7 cellular contexts compared by ENCODE assay signal in the genomic region with DNA sequence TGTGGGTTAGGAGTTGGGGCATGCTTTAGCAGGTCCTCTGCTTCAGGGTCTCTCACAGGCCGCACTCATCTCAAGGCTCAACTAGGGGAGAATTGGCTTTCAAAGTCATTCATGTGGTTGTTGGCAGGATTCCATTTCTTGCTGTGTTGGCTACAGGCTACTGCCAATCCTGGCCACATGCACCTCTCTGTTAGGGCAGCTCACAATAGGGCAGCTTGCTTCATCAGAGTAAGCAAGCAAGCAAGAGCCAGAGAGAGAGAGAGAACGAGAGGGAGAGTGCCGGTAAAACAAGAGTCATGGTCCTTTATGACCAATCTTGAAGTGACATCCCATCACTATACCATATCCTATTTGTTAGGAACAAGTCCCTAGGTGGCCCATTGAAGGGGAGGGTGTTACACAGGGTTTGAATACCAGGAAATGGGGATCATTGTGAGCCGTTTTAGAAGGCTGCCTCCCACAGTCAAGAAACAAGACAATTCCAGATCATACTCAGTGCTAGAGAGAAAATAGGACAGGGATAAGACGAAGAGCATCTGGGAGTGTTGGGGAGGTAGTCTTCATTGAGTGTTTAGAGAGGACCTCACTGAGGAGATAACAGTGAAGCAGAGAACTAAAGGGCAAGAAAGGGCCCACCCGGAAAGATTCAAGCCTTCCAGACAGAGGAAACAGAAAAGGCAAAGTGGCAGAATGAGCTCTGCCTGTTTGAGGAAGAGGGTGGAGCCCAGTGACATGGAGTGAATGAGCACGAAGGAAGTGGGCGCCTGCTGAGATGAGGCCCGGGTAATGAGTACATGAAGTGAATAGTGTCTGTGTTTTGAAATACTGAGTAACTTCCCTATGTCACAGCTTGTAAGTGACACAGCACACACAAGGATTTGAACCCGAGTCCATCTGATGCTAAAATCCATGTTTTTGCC. TPM values are rescaled to one million over a fixed set of nuclear protein-coding genes. Genes with fewer than 3 reads are reported as not detected.
A peak's percentile ranks its signal among the peaks of the same experiment; 100 is the strongest.
DNase-seq lines count a peak whose midpoint lies in the region; ATAC-seq and TF ChIP-seq lines count a peak whose summit lies in the region.

No MANE protein-coding gene starts in this region.

- peak; percentile 7 for DNase-seq in NCI-H446 treated with DMSO at 0.1 percent for 48 hours (lab: John Stamatoyannopoulos, UW)
- DNase-seq in activated CD8-positive, alpha-beta memory T cell treated with anti-CD3 and anti-CD28 coated beads, Interleukin-2, amount 50 U/mL, for 48 hours: peak; percentile 67
- peak; percentile 10 for DNase-seq in esophagus squamous epithelium (lab: John Stamatoyannopoulos, UW)
- DNase-seq in stimulated activated CD4-positive, alpha-beta T cell treated with anti-CD3 and anti-CD28 coated beads, Interleukin-12 subunit alpha, Interleukin-12 subunit beta, amount 100 ng/mL, for 48 hours (ENCODE audit: low read depth in 2 of 3, low spot score in 1 of 3): peak; percentile 35 to 46 (median 46)
- no peak for DNase-seq in H4 (ENCODE audit: low spot score)
- DNase-seq in GM19240 (ENCODE audit: insufficient read length, low spot score): no peak

- no peaks in the 10 kb centered on the region for H3K36me3 ChIP-seq in esophagus squamous epithelium

- peaks cover 0 to 22% (median 0%) of the 10 kb centered on the region in 3 donors for H3K4me1 ChIP-seq in esophagus squamous epithelium

- intact Hi-C loops in esophagus squamous epithelium (cut with DNase I): no loop called here

- TF ChIP-seq CTCF in esophagus squamous epithelium (IDR thresholded peaks at IDR 0.05): no peak

- TF ChIP-seq POLR2A in esophagus squamous epithelium (IDR thresholded peaks at IDR 0.05): no peak

- peak overlapping the region; percentile 49 to 81 (median 60) for H3K27ac ChIP-seq in esophagus squamous epithelium

- H3K4me3 ChIP-seq in esophagus squamous epithelium: no peak overlapping the region

- 64 to 66% methylated on average over 10 of the region's 10 CpGs for WGBS in esophagus squamous epithelium, 2 donors

- no peaks in the 10 kb centered on the region for H3K9me3 ChIP-seq in esophagus squamous epithelium

- ATAC-seq in GM19035 (IDR thresholded peaks at IDR 0.05; ENCODE audit: unreplicated experiment): no peak

- H3K27me3 ChIP-seq in esophagus squamous epithelium: no peaks in the 10 kb centered on the region

RNA-seq across cellular contexts. Expression of a gene that starts 32.8 kb away (rescaled TPM):
- 10 to 100 TPM in 3 of 4 donors, 1 to 10 TPM in 1; 5.3 to 26.9 (median 17.3) TPM for total RNA-seq in esophagus squamous epithelium
- total RNA-seq in H4 (2014; rRNA removed; shearing (Covaris generic)): not detected in 2 replicates

Comparison
In these comparisons a context has a peak if more than half of its experiments do, and no peak if none do; other contexts are left out.
1. DNase-seq: peak in NCI-H446 treated with DMSO at 0.1 percent for 48 hours (single experiment), activated CD8-positive, alpha-beta memory T cell treated with anti-CD3 and anti-CD28 coated beads, Interleukin-2, amount 50 U/mL, for 48 hours (single experiment), esophagus squamous epithelium (single experiment) and stimulated activated CD4-positive, alpha-beta T cell treated with anti-CD3 and anti-CD28 coated beads, Interleukin-12 subunit alpha, Interleukin-12 subunit beta, amount 100 ng/mL, for 48 hours (3 of 3); none in H4 (single experiment) and GM19240 (single experiment).